ENCODE assay signal across 11 cellular contexts in the genomic region with DNA sequence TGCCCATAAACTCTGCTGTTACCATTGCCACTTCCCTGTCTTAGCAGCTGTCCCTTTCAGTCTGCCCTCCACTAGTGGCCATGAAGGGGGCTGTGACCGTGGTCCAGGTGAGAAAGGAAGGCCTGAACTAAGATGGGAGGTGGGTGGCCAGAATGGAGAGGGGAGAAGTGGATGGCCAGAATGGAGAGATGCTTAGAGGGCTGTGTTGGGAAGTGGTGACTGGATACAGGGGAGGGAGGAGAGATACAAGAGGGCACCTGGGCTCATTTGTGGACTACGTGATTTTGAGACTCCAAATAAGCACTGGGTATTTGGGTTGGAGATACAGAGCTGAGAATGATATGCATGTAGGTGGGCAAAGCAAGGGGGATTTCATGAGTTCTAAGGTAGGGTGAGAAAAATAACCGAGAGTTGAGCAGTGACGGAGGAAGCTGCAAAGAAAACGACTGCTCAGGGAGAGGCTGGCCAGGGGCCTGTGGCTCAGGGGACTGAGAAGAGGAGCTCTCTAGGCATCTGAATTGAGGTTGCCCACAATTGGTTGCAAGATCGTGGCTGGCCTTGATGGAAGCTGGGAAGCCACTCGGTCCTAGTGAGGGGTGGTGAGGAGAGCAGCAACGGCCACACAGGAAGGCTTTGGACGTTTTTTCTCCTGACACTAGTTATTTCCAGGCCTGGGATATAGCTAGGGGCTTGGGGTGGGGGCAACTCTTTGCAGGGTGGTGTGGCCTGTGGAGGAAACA. TPM values are rescaled to one million over a fixed set of nuclear protein-coding genes. Genes with fewer than 3 reads are reported as not detected.
DNase-seq lines count a peak whose midpoint lies in the region; ATAC-seq and TF ChIP-seq lines count a peak whose summit lies in the region.
"Had no signal": no experiment of that assay in that cellular context is flagged by ENCODE, and none has a peak within 500 bp of the region (broad histone marks: within the 10 kb centered on the region; RNA-seq: fewer than 3 reads in every experiment).

No MANE protein-coding gene starts in this region.

- no peak overlapping the region for H2AFZ ChIP-seq in PC-3 (ENCODE audit: low read length)

- no peak for ATAC-seq in PC-3
- ATAC-seq in stimulated activated naive B cell treated with anti-CD40 and anti-IgM and Interleukin-4, amounts not matched to agents 10 μg/mL and 1 μg/mL and 100 μg/mL, for 72 hours (replicated peaks): no peak
- no peak for ATAC-seq in activated CD4-positive, CD25-positive, alpha-beta regulatory T cell treated with anti-CD3 and anti-CD28 coated beads, Interleukin-2, amount 50 U/mL, for 24 hours

- H3K27ac ChIP-seq in PC-3 (ENCODE audit: low read length): no peak overlapping the region
- H3K27ac ChIP-seq in ectodermal cell (ENCODE audit: insufficient read depth, low read depth, low read length, poor library complexity, severe bottlenecking): peak overlapping the region; percentile 26
- H3K27ac ChIP-seq: VCaP had no signal

- 87 to 88% methylated on average over 9 of the region's 9 CpGs for WGBS in ectodermal cell, 2 experiments

- H3K27ac Mint-ChIP-seq in activated naive CD4-positive, alpha-beta T cell treated with anti-CD3 and anti-CD28 coated beads, Interleukin-2, amount 10 ng/mL, durations not matched to agents 7 days and 5 days: peak overlapping the region; percentile 67
- peak overlapping the region; percentile 72 for H3K27ac Mint-ChIP-seq in stimulated activated naive B cell treated with anti-CD40 and anti-IgM and Interleukin-4, amounts not matched to agents 10 μg/mL and 1 μg/mL and 100 μg/mL, for 72 hours

- CTCF ChIA-PET in activated naive CD4-positive, alpha-beta T cell treated with anti-CD3 and anti-CD28 coated beads, Interleukin-2, amount 10 ng/mL, durations not matched to agents 7 days and 5 days (lab: Charles Lee): no interaction called here
- CTCF ChIA-PET in PC-3 (lab: Charles Lee): no interaction called here

- no peaks in the 10 kb centered on the region for H3K79me2 ChIP-seq in PC-3 (ENCODE audit: low read length)

- H4K20me1 ChIP-seq in PC-3 (ENCODE audit: low read length): no peaks in the 10 kb centered on the region

- H3K9me3 Mint-ChIP-seq in activated naive CD4-positive, alpha-beta T cell treated with anti-CD3 and anti-CD28 coated beads, Interleukin-2, amount 10 ng/mL, durations not matched to agents 7 days and 5 days: no peaks in the 10 kb centered on the region
- H3K9me3 Mint-ChIP-seq in stimulated activated naive B cell treated with anti-CD40 and anti-IgM and Interleukin-4, amounts not matched to agents 10 μg/mL and 1 μg/mL and 100 μg/mL, for 72 hours: no peaks in the 10 kb centered on the region

- peaks cover 23% of the 10 kb centered on the region for H3K36me3 ChIP-seq in PC-3 (ENCODE audit: low read depth, low read length)
- H3K36me3 ChIP-seq in ectodermal cell (ENCODE audit: control insufficient read depth, insufficient read depth, low read length): peaks cover 5% of the 10 kb centered on the region

- no peak overlapping the region for H3K4me3 Mint-ChIP-seq in activated naive CD4-positive, alpha-beta T cell treated with anti-CD3 and anti-CD28 coated beads, Interleukin-2, amount 10 ng/mL, durations not matched to agents 7 days and 5 days
- H3K4me3 Mint-ChIP-seq in stimulated activated naive B cell treated with anti-CD40 and anti-IgM and Interleukin-4, amounts not matched to agents 10 μg/mL and 1 μg/mL and 100 μg/mL, for 72 hours: peak overlapping the region in 1 of 2 donors; percentile 22

- H3K27me3 Mint-ChIP-seq in activated naive CD4-positive, alpha-beta T cell treated with anti-CD3 and anti-CD28 coated beads, Interleukin-2, amount 10 ng/mL, durations not matched to agents 7 days and 5 days: no peaks in the 10 kb centered on the region
- no peaks in the 10 kb centered on the region for H3K27me3 Mint-ChIP-seq in stimulated activated naive B cell treated with anti-CD40 and anti-IgM and Interleukin-4, amounts not matched to agents 10 μg/mL and 1 μg/mL and 100 μg/mL, for 72 hours

- peaks cover 22% of the 10 kb centered on the region for H3K4me1 Mint-ChIP-seq in activated naive CD4-positive, alpha-beta T cell treated with anti-CD3 and anti-CD28 coated beads, Interleukin-2, amount 10 ng/mL, durations not matched to agents 7 days and 5 days
- H3K4me1 Mint-ChIP-seq in stimulated activated naive B cell treated with anti-CD40 and anti-IgM and Interleukin-4, amounts not matched to agents 10 μg/mL and 1 μg/mL and 100 μg/mL, for 72 hours: peaks cover 32 to 55% of the 10 kb centered on the region in 2 donors

- TSS peak; percentile 13 for BruUV-seq in PC-3 (replicated peaks; lab: Mats Ljungman, UMichigan)

- H3K4me2 ChIP-seq in PC-3 (ENCODE audit: low read length): no peak overlapping the region

- no peak overlapping the region for H3K4me3 ChIP-seq in PC-3 (ENCODE audit: low read length)
- no peak overlapping the region for H3K4me3 ChIP-seq in ectodermal cell (ENCODE audit: insufficient read depth, low read depth, low read length)

- no peak for DNase-seq in activated naive CD4-positive, alpha-beta T cell treated with anti-CD3 and anti-CD28 coated beads, Interleukin-2, amount 10 ng/mL, durations not matched to agents 7 days and 5 days
- DNase-seq in activated naive CD4-positive, alpha-beta T cell treated with Interleukin-2 at 50 U/mL for 16 hours: no peak
- DNase-seq in PC-3 (no peak), EL (no peak), NCI-H345 (lab: John Stamatoyannopoulos, UW) (no peak)
- no peak for DNase-seq in stimulated activated naive B cell treated with anti-CD40 and anti-IgM and Interleukin-4, amounts not matched to agents 10 μg/mL and 1 μg/mL and 100 μg/mL, for 72 hours
- DNase-seq: activated gamma-delta T cell treated with Interleukin-2 at 50 U/mL for 16 hours, KG1 had no signal

- POLR2A ChIA-PET in PC-3 (lab: Charles Lee; ENCODE audit: unreplicated experiment): no interaction called here

- H3K9ac ChIP-seq in PC-3 (ENCODE audit: low read length): no peak overlapping the region

- H3K9me3 ChIP-seq in PC-3 (ENCODE audit: low read length) (no peaks in the 10 kb centered on the region), ectodermal cell (ENCODE audit: control insufficient read depth, low read length) (no peaks in the 10 kb centered on the region)

- H3F3A ChIP-seq in PC-3 (ENCODE audit: low read length, unreplicated experiment): peaks cover 3% of the 10 kb centered on the region

- H3K27me3 ChIP-seq in PC-3 (ENCODE audit: low read length) (no peaks in the 10 kb centered on the region), ectodermal cell (ENCODE audit: control insufficient read depth, insufficient read depth, low read length, poor library complexity, severe bottlenecking) (no peaks in the 10 kb centered on the region)

- intact Hi-C loops in PC-3 (cut with micrococcal nuclease): no loop called here

- peaks cover 41% of the 10 kb centered on the region for H3K36me3 Mint-ChIP-seq in activated naive CD4-positive, alpha-beta T cell treated with anti-CD3 and anti-CD28 coated beads, Interleukin-2, amount 10 ng/mL, durations not matched to agents 7 days and 5 days
- H3K36me3 Mint-ChIP-seq in stimulated activated naive B cell treated with anti-CD40 and anti-IgM and Interleukin-4, amounts not matched to agents 10 μg/mL and 1 μg/mL and 100 μg/mL, for 72 hours: peaks cover 37 to 54% of the 10 kb centered on the region in 2 donors

- H3K4me1 ChIP-seq in PC-3 (ENCODE audit: insufficient read depth, low read length): no peaks in the 10 kb centered on the region
- H3K4me1 ChIP-seq in ectodermal cell (ENCODE audit: control insufficient read depth, insufficient read depth, low read length): peaks cover 17% of the 10 kb centered on the region

- no peak for TF ChIP-seq CTCF in PC-3 (conservative IDR thresholded peaks at IDR 0.05; ENCODE audit: low read depth, low read length)

- H3K9me2 ChIP-seq in PC-3 (replicated peaks; ENCODE audit: low read length): no peaks in the 10 kb centered on the region

RNA-seq across cellular contexts. Expression of gene PANK2, which starts 36.9 kb away (rescaled TPM):
- 50.8 and 52.1 TPM in 2 replicates for total RNA-seq in PC-3 (2014; rRNA removed)
- polyA plus RNA-seq in ectodermal cell (2013, experiment 1 of 4): 40.6 TPM
- 47.1 TPM for polyA plus RNA-seq in ectodermal cell (2013, experiment 2 of 4)
- polyA plus RNA-seq in ectodermal cell (2013, experiment 3 of 4): 39.3 TPM
- 38.9 TPM for polyA plus RNA-seq in ectodermal cell (2013, experiment 4 of 4)
